Comparison of ENCODE assay signal across 28 cellular contexts in genomic region chr3:160613661-160614060, GRCh38.
"Had no signal": no experiment of that assay in that cellular context is flagged by ENCODE, and none has a peak within 500 bp of the region (broad histone marks: within the 10 kb centered on the region; RNA-seq: fewer than 3 reads in every experiment).

No MANE protein-coding gene starts in this region.

- H3K4me2 ChIP-seq: neural progenitor cell had no signal

- H3K4me3 ChIP-seq: neural progenitor cell, ovary, psoas muscle, right lobe of liver, sigmoid colon, stomach, thoracic aorta, thyroid gland, tibial nerve, upper lobe of left lung, vagina had no signal

- FAIRE-seq: small intestine, urothelium cell line had no signal

- H3K4me1 Mint-ChIP-seq: stimulated activated effector memory CD8-positive, alpha-beta T cell treated with anti-CD3 and anti-CD28 coated beads, Interleukin-12 subunit alpha, Interleukin-12 subunit beta, amount 100 ng/mL, for 72 hours; stimulated activated naive B cell treated with anti-CD40 and anti-IgM and Interleukin-4, amounts not matched to agents 10 μg/mL and 1 μg/mL and 100 μg/mL, for 72 hours had no signal

- H3K27ac ChIP-seq: neural progenitor cell, ovary, parathyroid adenoma, psoas muscle, right lobe of liver, sigmoid colon, stomach, thoracic aorta, thyroid gland, tibial nerve, upper lobe of left lung, vagina had no signal

- H3K9me3 Mint-ChIP-seq: nephron; neural progenitor cell; stimulated activated effector memory CD8-positive, alpha-beta T cell treated with anti-CD3 and anti-CD28 coated beads, Interleukin-12 subunit alpha, Interleukin-12 subunit beta, amount 100 ng/mL, for 72 hours; stimulated activated naive B cell treated with anti-CD40 and anti-IgM and Interleukin-4, amounts not matched to agents 10 μg/mL and 1 μg/mL and 100 μg/mL, for 72 hours; stimulated activated naive CD8-positive, alpha-beta T cell treated with anti-CD3 and anti-CD28 coated beads, Interleukin-15, Interleukin-2, amounts not matched to agents 100 ng/mL and 50 ng/mL, for 24 hours had no signal

- H3K27ac Mint-ChIP-seq: nephron; neural progenitor cell; progenitor cell of endocrine pancreas; stimulated activated effector memory CD8-positive, alpha-beta T cell treated with anti-CD3 and anti-CD28 coated beads, Interleukin-12 subunit alpha, Interleukin-12 subunit beta, amount 100 ng/mL, for 72 hours; stimulated activated naive B cell treated with anti-CD40 and anti-IgM and Interleukin-4, amounts not matched to agents 10 μg/mL and 1 μg/mL and 100 μg/mL, for 72 hours; stimulated activated naive CD8-positive, alpha-beta T cell treated with anti-CD3 and anti-CD28 coated beads, Interleukin-15, Interleukin-2, amounts not matched to agents 100 ng/mL and 50 ng/mL, for 24 hours had no signal

- H2AFZ ChIP-seq: neural progenitor cell, parathyroid adenoma had no signal

- ATAC-seq: psoas muscle; right cardiac atrium; right lobe of liver; stimulated activated effector memory CD8-positive, alpha-beta T cell treated with anti-CD3 and anti-CD28 coated beads, Interleukin-12 subunit alpha, Interleukin-12 subunit beta, amount 100 ng/mL, for 72 hours; stimulated activated naive B cell treated with anti-CD40 and anti-IgM and Interleukin-4, amounts not matched to agents 10 μg/mL and 1 μg/mL and 100 μg/mL, for 72 hours had no signal

- H3K36me3 ChIP-seq: neural progenitor cell, ovary, right lobe of liver, sigmoid colon, stomach, thoracic aorta, thyroid gland, tibial nerve, upper lobe of left lung, vagina had no signal

- H3K4me3 Mint-ChIP-seq: nephron; neural progenitor cell; stimulated activated effector memory CD8-positive, alpha-beta T cell treated with anti-CD3 and anti-CD28 coated beads, Interleukin-12 subunit alpha, Interleukin-12 subunit beta, amount 100 ng/mL, for 72 hours; stimulated activated naive B cell treated with anti-CD40 and anti-IgM and Interleukin-4, amounts not matched to agents 10 μg/mL and 1 μg/mL and 100 μg/mL, for 72 hours; stimulated activated naive CD8-positive, alpha-beta T cell treated with anti-CD3 and anti-CD28 coated beads, Interleukin-15, Interleukin-2, amounts not matched to agents 100 ng/mL and 50 ng/mL, for 24 hours had no signal

- H3K9me3 ChIP-seq: ovary, psoas muscle, right lobe of liver, sigmoid colon, stomach, thoracic aorta, thyroid gland, tibial nerve, upper lobe of left lung, vagina had no signal

- DNase-seq: occipital lobe; ovary; posterior cingulate gyrus; psoas muscle; right cardiac atrium; right lobe of liver; sigmoid colon; small intestine; stimulated activated CD4-positive, alpha-beta T cell treated with anti-CD3 and anti-CD28 coated beads, Interleukin-15, amount 100 ng/mL, for 24 hours; stimulated activated CD4-positive, alpha-beta T cell treated with anti-CD3 and anti-CD28 coated beads, Interleukin-2, amount 100 ng/mL, for 24 hours; stimulated activated CD4-positive, alpha-beta T cell treated with anti-CD3 and anti-CD28 coated beads, Interleukin-2, amount 100 ng/mL, for 48 hours; stimulated activated CD4-positive, alpha-beta T cell treated with anti-CD3 and anti-CD28 coated beads, Interleukin-4, amount 100 ng/mL, for 24 hours; stimulated activated naive B cell treated with anti-CD40 and anti-IgM and Interleukin-4, amounts not matched to agents 10 μg/mL and 1 μg/mL and 100 μg/mL, for 72 hours; stimulated activated naive CD4-positive, alpha-beta T cell treated with Interleukin-2 at 50 U/mL for 16 hours; stomach; thyroid gland; trophoblast cell; upper lobe of left lung had no signal

- H3K9ac ChIP-seq: neural progenitor cell, parathyroid adenoma had no signal

- H3K36me3 Mint-ChIP-seq: neural progenitor cell; stimulated activated effector memory CD8-positive, alpha-beta T cell treated with anti-CD3 and anti-CD28 coated beads, Interleukin-12 subunit alpha, Interleukin-12 subunit beta, amount 100 ng/mL, for 72 hours; stimulated activated naive B cell treated with anti-CD40 and anti-IgM and Interleukin-4, amounts not matched to agents 10 μg/mL and 1 μg/mL and 100 μg/mL, for 72 hours had no signal

- H3K79me2 ChIP-seq: parathyroid adenoma had no signal

- H3K4me1 ChIP-seq: neural progenitor cell, parathyroid adenoma, tibial nerve, upper lobe of left lung had no signal

- H3K27me3 ChIP-seq: neural progenitor cell, ovary, right lobe of liver, sigmoid colon, stomach, thyroid gland, tibial nerve, upper lobe of left lung, vagina had no signal
